Comparison of ENCODE assay signal across 1 cellular context in the genomic region with DNA sequence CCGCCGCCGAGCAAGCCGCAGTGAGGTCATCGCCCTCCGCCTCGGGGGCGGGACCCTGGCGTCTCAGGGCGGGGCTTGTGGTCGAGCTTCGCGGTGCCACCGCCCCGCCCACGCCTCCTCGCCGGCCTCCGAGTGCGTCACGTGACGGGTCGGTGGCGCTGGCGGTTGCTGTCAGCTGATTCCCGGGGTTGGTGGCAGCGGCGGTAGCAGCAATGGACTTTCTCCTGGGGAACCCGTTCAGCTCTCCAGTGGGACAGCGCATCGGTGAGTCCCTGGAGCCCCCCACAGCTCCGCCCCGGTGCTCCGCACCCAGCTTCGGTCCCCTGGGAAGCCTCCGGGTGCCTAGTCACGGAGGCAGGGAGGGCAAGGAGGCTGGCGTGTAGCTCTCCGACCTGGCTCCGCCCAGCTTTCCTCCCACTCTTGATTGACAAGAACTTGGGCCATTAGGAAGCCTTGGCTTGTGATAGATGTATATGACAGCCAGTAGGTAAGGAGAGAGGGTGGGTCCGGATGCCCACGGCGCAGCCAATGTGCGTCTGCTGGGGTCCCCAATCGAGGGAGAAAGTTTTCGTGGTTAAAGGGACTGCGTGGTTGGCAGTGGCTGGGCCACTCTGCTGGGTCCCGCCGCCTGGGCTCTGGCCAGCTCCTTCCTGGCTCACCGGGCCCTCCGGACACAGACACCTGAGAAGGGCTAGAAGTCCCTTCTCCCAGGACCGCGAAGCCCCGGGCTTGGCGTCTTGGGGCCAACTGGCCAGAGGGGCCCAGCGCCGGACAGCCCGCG.
TF ChIP-seq lines count a peak whose summit lies in the region.

Gene TOM1 (plus strand): TSS at position 178 of the 781 bp plus-strand sequence. CDS start 35 bp downstream, at position 213.

TF ChIP-seq in K562, 482 proteins besides CTCF, POLR2A, EP300 and RAD21 (continued from another document and continues in another):
- no peak for TF ChIP-seq CHD7 (IDR thresholded peaks at IDR 0.05; ENCODE audit: low read depth, low read length)
- TF ChIP-seq PKNOX1 (IDR thresholded peaks at IDR 0.05) = peak; percentile 99
- peak; percentile 97 for TF ChIP-seq ASH1L (IDR thresholded peaks at IDR 0.05; ENCODE audit: borderline replicate concordance, low read depth, partially characterized antibody)
- TF ChIP-seq JUND (IDR thresholded peaks at IDR 0.05; ENCODE audit: borderline replicate concordance, low read depth, low read length) = peak; percentile 78
- peak; percentile 78; the same call in 2 of the 3 replicates for TF ChIP-seq JUND (tag; IDR thresholded peaks at IDR 0.05; ENCODE audit: borderline replicate concordance, low read depth, low read length)
- peak; percentile 72 for TF ChIP-seq PCBP1 (IDR thresholded peaks at IDR 0.05; ENCODE audit: low read depth, low read length, poor library complexity, severe bottlenecking)
- TF ChIP-seq SUPT5H (IDR thresholded peaks at IDR 0.05) = 0 out of 2 replicates have a peak, but pooled peaks have one; percentile 69
- TF ChIP-seq ZNF184 (CRISPR knock-in tag; IDR thresholded peaks at IDR 0.05) = no peak
- TF ChIP-seq TFAM (CRISPR knock-in tag; conservative IDR thresholded peaks at IDR 0.05) = no peak
- no peak for TF ChIP-seq ZBTB2 (IDR thresholded peaks at IDR 0.05)
- TF ChIP-seq GABPB1 (CRISPR knock-in tag; IDR thresholded peaks at IDR 0.05) = peak; percentile 59; the same call in 1 of the 2 replicates
- TF ChIP-seq HNRNPUL1 (IDR thresholded peaks at IDR 0.05; ENCODE audit: low read length) = no peak
- no peak for TF ChIP-seq MTA2 (IDR thresholded peaks at IDR 0.05; ENCODE audit: low read depth)
- no peak for TF ChIP-seq TSC22D4 (tag; IDR thresholded peaks at IDR 0.05)
- TF ChIP-seq, protein P1, sequence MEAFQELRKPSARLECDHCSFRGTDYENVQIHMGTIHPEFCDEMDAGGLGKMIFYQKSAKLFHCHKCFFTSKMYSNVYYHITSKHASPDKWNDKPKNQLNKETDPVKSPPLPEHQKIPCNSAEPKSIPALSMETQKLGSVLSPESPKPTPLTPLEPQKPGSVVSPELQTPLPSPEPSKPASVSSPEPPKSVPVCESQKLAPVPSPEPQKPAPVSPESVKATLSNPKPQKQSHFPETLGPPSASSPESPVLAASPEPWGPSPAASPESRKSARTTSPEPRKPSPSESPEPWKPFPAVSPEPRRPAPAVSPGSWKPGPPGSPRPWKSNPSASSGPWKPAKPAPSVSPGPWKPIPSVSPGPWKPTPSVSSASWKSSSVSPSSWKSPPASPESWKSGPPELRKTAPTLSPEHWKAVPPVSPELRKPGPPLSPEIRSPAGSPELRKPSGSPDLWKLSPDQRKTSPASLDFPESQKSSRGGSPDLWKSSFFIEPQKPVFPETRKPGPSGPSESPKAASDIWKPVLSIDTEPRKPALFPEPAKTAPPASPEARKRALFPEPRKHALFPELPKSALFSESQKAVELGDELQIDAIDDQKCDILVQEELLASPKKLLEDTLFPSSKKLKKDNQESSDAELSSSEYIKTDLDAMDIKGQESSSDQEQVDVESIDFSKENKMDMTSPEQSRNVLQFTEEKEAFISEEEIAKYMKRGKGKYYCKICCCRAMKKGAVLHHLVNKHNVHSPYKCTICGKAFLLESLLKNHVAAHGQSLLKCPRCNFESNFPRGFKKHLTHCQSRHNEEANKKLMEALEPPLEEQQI (IDR thresholded peaks at IDR 0.05) = no peak
- TF ChIP-seq, protein P2, sequence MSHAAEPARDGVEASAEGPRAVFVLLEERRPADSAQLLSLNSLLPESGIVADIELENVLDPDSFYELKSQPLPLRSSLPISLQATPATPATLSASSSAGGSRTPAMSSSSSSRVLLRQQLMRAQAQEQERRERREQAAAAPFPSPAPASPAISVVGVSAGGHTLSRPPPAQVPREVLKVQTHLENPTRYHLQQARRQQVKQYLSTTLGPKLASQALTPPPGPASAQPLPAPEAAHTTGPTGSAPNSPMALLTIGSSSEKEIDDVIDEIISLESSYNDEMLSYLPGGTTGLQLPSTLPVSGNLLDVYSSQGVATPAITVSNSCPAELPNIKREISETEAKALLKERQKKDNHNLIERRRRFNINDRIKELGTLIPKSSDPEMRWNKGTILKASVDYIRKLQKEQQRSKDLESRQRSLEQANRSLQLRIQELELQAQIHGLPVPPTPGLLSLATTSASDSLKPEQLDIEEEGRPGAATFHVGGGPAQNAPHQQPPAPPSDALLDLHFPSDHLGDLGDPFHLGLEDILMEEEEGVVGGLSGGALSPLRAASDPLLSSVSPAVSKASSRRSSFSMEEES (CRISPR knock-in tag; IDR thresholded peaks at IDR 0.05) = peak; percentile 99
- TF ChIP-seq ZC3H11A (IDR thresholded peaks at IDR 0.05; ENCODE audit: low read depth, low read length) = no peak
- TF ChIP-seq ZNF143 (CRISPR knock-in tag; IDR thresholded peaks at IDR 0.05) = no peak
- no peak for TF ChIP-seq ZKSCAN3 (CRISPR knock-in tag; IDR thresholded peaks at IDR 0.05)
- TF ChIP-seq ZSCAN32 (CRISPR knock-in tag; IDR thresholded peaks at IDR 0.05) = no peak
- TF ChIP-seq, protein P3, sequence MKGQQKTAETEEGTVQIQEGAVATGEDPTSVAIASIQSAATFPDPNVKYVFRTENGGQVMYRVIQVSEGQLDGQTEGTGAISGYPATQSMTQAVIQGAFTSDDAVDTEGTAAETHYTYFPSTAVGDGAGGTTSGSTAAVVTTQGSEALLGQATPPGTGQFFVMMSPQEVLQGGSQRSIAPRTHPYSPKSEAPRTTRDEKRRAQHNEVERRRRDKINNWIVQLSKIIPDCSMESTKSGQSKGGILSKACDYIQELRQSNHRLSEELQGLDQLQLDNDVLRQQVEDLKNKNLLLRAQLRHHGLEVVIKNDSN (CRISPR knock-in tag; IDR thresholded peaks at IDR 0.05) = peak; percentile 99
- peak; percentile 97 for TF ChIP-seq NKRF (IDR thresholded peaks at IDR 0.05; ENCODE audit: borderline replicate concordance)
- no peak for TF ChIP-seq SAFB2 (IDR thresholded peaks at IDR 0.05; ENCODE audit: borderline replicate concordance, low read depth, low read length, severe bottlenecking)
- no peak for TF ChIP-seq MYNN (IDR thresholded peaks at IDR 0.05)
- TF ChIP-seq MYNN (CRISPR knock-in tag; IDR thresholded peaks at IDR 0.05) = no peak
- TF ChIP-seq, protein P4, sequence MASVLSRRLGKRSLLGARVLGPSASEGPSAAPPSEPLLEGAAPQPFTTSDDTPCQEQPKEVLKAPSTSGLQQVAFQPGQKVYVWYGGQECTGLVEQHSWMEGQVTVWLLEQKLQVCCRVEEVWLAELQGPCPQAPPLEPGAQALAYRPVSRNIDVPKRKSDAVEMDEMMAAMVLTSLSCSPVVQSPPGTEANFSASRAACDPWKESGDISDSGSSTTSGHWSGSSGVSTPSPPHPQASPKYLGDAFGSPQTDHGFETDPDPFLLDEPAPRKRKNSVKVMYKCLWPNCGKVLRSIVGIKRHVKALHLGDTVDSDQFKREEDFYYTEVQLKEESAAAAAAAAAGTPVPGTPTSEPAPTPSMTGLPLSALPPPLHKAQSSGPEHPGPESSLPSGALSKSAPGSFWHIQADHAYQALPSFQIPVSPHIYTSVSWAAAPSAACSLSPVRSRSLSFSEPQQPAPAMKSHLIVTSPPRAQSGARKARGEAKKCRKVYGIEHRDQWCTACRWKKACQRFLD (CRISPR knock-in tag; IDR thresholded peaks at IDR 0.05) = peak; percentile 65; the same call in 1 of the 2 replicates
- TF ChIP-seq HLTF (IDR thresholded peaks at IDR 0.05) = no peak
- TF ChIP-seq MEIS2 (IDR thresholded peaks at IDR 0.05; ENCODE audit: partially characterized antibody) = peak; percentile 36
- no peak for TF ChIP-seq NBN (IDR thresholded peaks at IDR 0.05; ENCODE audit: low read depth)
- TF ChIP-seq SNIP1 (IDR thresholded peaks at IDR 0.05; ENCODE audit: low read depth) = no peak
- TF ChIP-seq NR2C1 (IDR thresholded peaks at IDR 0.05) = no peak
- no peak for TF ChIP-seq NR2C1 (tag; IDR thresholded peaks at IDR 0.05)
